Comparison of ENCODE assay signal across 39 cellular contexts in the genomic region with DNA sequence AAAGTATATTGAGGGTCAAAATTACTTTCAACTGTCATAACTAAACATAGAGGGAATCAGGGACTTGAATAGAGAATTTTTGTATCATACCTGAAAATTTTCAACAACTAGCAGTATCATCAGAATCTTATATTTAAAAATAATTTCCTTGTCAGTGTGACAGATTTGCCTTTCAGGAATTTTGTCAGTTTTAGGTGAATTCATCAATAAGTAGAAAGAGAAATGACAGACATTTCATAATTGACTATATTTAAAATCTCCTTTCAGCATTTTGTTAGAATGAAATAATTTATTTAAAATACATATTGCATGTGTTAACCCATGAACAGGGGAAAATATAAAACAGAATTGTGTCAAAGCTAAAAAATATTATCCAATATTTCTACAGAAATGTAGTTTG. TPM values are rescaled to one million over a fixed set of nuclear protein-coding genes. Genes with fewer than 3 reads are reported as not detected.
"Had no signal": no experiment of that assay in that cellular context is flagged by ENCODE, and none has a peak within 500 bp of the region (broad histone marks: within the 10 kb centered on the region; RNA-seq: fewer than 3 reads in every experiment).

No MANE protein-coding gene starts in this region.

- H3K9me3 ChIP-seq: adrenal gland, ascending aorta, body of pancreas, breast epithelium had no signal

- FAIRE-seq: astrocyte, bronchial epithelial cell had no signal

- H3K27ac ChIP-seq: adrenal gland, ascending aorta, body of pancreas, brain microvascular endothelial cell, breast epithelium, cardiac muscle cell had no signal

- H3K27me3 ChIP-seq: adrenal gland, ascending aorta, body of pancreas, brain microvascular endothelial cell, breast epithelium, cardiac muscle cell had no signal

- ATAC-seq: activated naive CD4-positive, alpha-beta T cell treated with anti-CD3 and anti-CD28 coated beads, Interleukin-2, amount 50 U/mL, for 72 hours; activated naive CD8-positive, alpha-beta T cell treated with anti-CD3 and anti-CD28 coated beads, Interleukin-2, amount 50 U/mL, for 24 hours; activated T-cell treated with anti-CD3 and anti-CD28 coated beads, Interleukin-2, amount 50 U/mL, for 4 hours; activated T-cell treated with anti-CD3 and anti-CD28 coated beads, Interleukin-2, amount 50 U/mL, for 72 hours; activated T-helper 17 cell treated with anti-CD3 and anti-CD28 coated beads, Interleukin-2, amount 50 U/mL, for 72 hours; body of pancreas had no signal

- DNase-seq: activated effector memory CD4-positive, alpha-beta T cell treated with anti-CD3 and anti-CD28 coated beads, Interleukin-2, amount 50 U/mL, for 16 hours; activated effector memory CD4-positive, alpha-beta T cell treated with Interleukin-2 at 50 U/mL for 16 hours; activated gamma-delta T cell; activated gamma-delta T cell treated with Interleukin-2 at 50 U/mL for 16 hours; activated naive CD4-positive, alpha-beta T cell; activated naive CD4-positive, alpha-beta T cell treated with anti-CD3 and anti-CD28 coated beads for 36 hours; activated naive CD4-positive, alpha-beta T cell treated with anti-CD3 and anti-CD28 coated beads, Interleukin-2, amount 10 ng/mL, durations not matched to agents 7 days and 5 days; activated naive CD4-positive, alpha-beta T cell treated with anti-CD3 and anti-CD28 coated beads, Interleukin-2, amount 50 U/mL, for 16 hours; activated naive CD4-positive, alpha-beta T cell treated with Interleukin-2 at 50 U/mL for 16 hours; activated naive CD8-positive, alpha-beta T cell treated with anti-CD3 and anti-CD28 coated beads for 36 hours; activated naive CD8-positive, alpha-beta T cell treated with anti-CD3 and anti-CD28 coated beads, Interleukin-2, amount 10 ng/mL, durations not matched to agents 7 days and 5 days; activated naive CD8-positive, alpha-beta T cell treated with anti-CD3 and anti-CD28 coated beads, Interleukin-2, amount 50 U/mL, for 24 hours; activated T-cell treated with anti-CD3 and anti-CD28 coated beads, Interleukin-2, amount 50 U/mL, for 24 hours; activated T-cell treated with anti-CD3 and anti-CD28 coated beads, Interleukin-2, amount 50 U/mL, for 4 hours; activated T-cell treated with anti-CD3 and anti-CD28 coated beads, Interleukin-2, amount 50 U/mL, for 48 hours; activated T-cell treated with anti-CD3 and anti-CD28 coated beads, Interleukin-2, amount 50 U/mL, for 72 hours; adrenal gland; amniotic stem cell; amygdala; anterior cingulate cortex; aorta; body of pancreas; brain microvascular endothelial cell; caudate nucleus; central memory CD4-positive, alpha-beta T cell; cerebellar nuclear complex had no signal

- H3K4me1 ChIP-seq: adrenal gland, ascending aorta, body of pancreas, breast epithelium had no signal

- H3K36me3 ChIP-seq: adrenal gland, ascending aorta, brain microvascular endothelial cell, breast epithelium, cardiac muscle cell had no signal

- H3K4me3 ChIP-seq: adrenal gland, ascending aorta, body of pancreas, breast epithelium, cardiac muscle cell had no signal

RNA-seq across cellular contexts. Expression of gene PDCL2, which starts 8.6 kb away (rescaled TPM):
- total RNA-seq: activated naive CD4-positive, alpha-beta T cell treated with anti-CD3 and anti-CD28 coated beads for 36 hours; activated naive CD4-positive, alpha-beta T cell treated with anti-CD3 and anti-CD28 coated beads, Interleukin-2, amount 50 U/mL, for 72 hours; activated naive CD8-positive, alpha-beta T cell treated with anti-CD3 and anti-CD28 coated beads for 36 hours; activated naive CD8-positive, alpha-beta T cell treated with anti-CD3 and anti-CD28 coated beads, Interleukin-2, amount 10 ng/mL, durations not matched to agents 7 days and 5 days; activated T-cell treated with anti-CD3 and anti-CD28 coated beads, Interleukin-2, amount 50 U/mL, for 4 hours; activated T-cell treated with anti-CD3 and anti-CD28 coated beads, Interleukin-2, amount 50 U/mL, for 72 hours; activated T-helper 1 cell treated with anti-CD3 and anti-CD28 coated beads, Interleukin-12 subunit alpha, Interleukin-12 subunit beta, Interleukin-2, Interleukin-4 antibody, amounts not matched to agents 30 ng/mL and 10 ng/mL and 1 ng/mL, durations not matched to agents 14 hours and 24 hours and 36 hours; activated T-helper 17 cell treated with anti-CD3 and anti-CD28 coated beads, Interleukin-2, amount 50 U/mL, for 72 hours; activated T-helper 2 cell treated with anti-CD3 and anti-CD28 coated beads, Interferon-gamma antibody, Interleukin-2, Interleukin-4, amounts not matched to agents 10 μg/mL and 5 μg/mL and 100 μg/mL, durations not matched to agents 14 hours and 24 hours and 36 hours; adrenal gland; aorta; ascending aorta; astrocyte; body of pancreas; breast epithelium; bronchial epithelial cell; cardiac muscle cell; cardiac septum; cerebellum; chondrocyte had no signal
- polyA plus RNA-seq: adipose tissue, adrenal gland, aorta, cardiac muscle cell had no signal

RNA-seq across cellular contexts. Expression of gene NMU, which starts 35.5 kb away (rescaled TPM):
- total RNA-seq: activated naive CD4-positive, alpha-beta T cell treated with anti-CD3 and anti-CD28 coated beads for 36 hours; activated naive CD8-positive, alpha-beta T cell treated with anti-CD3 and anti-CD28 coated beads, Interleukin-2, amount 10 ng/mL, durations not matched to agents 7 days and 5 days; activated T-helper 1 cell treated with anti-CD3 and anti-CD28 coated beads, Interleukin-12 subunit alpha, Interleukin-12 subunit beta, Interleukin-2, Interleukin-4 antibody, amounts not matched to agents 30 ng/mL and 10 ng/mL and 1 ng/mL, durations not matched to agents 14 hours and 24 hours and 36 hours; activated T-helper 2 cell treated with anti-CD3 and anti-CD28 coated beads, Interferon-gamma antibody, Interleukin-2, Interleukin-4, amounts not matched to agents 10 μg/mL and 5 μg/mL and 100 μg/mL, durations not matched to agents 14 hours and 24 hours and 36 hours; aorta; ascending aorta; body of pancreas; breast epithelium; cardiac septum had no signal
- polyA plus RNA-seq: aorta had no signal
